Comparison of ENCODE assay signal across 8 cellular contexts in the genomic region with DNA sequence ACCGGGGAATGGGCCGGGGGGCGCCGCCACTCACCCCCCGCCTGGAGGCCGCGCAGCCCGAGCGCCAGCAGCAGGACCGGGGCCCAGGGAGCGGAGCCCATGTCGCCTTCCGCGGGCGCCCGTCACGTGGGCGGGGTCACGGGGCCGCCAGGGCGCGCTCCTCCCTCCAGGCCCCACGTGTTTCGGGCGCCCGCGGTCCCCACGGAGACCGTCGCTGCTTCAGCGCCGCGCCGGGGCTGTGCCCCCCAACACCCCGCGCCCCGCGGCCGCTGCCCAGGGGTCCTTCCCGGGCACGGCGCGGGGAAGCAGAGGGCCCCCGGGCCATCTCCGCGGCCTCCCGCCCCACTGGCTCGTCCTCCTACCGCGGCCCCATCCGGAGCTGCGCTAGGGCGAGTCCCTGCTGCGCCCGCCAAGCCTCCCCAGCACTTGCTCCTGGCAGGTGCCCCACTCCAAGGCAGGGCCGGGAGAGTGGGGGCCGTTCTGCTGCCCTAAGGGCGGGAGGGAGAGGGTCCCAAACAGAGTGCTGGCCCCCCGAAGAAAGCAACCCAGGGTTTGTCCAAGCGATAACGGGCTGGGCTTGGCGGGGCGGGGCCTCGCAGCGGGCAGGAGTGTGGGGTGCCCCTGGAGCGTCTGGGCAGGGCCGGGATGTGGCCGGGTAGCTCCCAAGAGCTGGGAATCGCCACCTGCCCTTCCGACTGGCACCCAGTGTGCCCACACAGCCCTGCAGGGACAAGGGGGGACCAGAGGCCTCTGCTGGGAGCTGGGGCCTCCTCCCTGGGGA. TPM values are rescaled to one million over a fixed set of nuclear protein-coding genes. Genes with fewer than 3 reads are reported as not detected.
DNase-seq lines count a peak whose midpoint lies in the region; ATAC-seq and TF ChIP-seq lines count a peak whose summit lies in the region.

A gene (minus strand): TSS at position 121 of the 781 bp plus-strand sequence. CDS start 20 bp downstream, at position 101.

- H3K27me3 ChIP-seq in CD8-positive, alpha-beta memory T cell (ENCODE audit: insufficient read depth, low read length, poor library complexity, severe bottlenecking) = no peaks in the 10 kb centered on the region
- H3K27me3 ChIP-seq in hepatocyte (no peaks in the 10 kb centered on the region), sigmoid colon (no peaks in the 10 kb centered on the region)

- intact Hi-C loops in sigmoid colon (cut with DNase I) = loop anchor here (2.0 kb wide), 2 partner anchors 28 to 108 kb away; a partner anchor contains a TSS

- peaks cover 0 to 18% (median 0%) of the 10 kb centered on the region in 3 donors for H3K36me3 Mint-ChIP-seq in CD8-positive, alpha-beta memory T cell
- no peaks in the 10 kb centered on the region for H3K36me3 Mint-ChIP-seq in T-helper 17 cell (ENCODE audit: low read depth)

- no peaks in the 10 kb centered on the region for H3K9me3 ChIP-seq in CD8-positive, alpha-beta memory T cell (ENCODE audit: low read length)
- H3K9me3 ChIP-seq in T-helper 17 cell (ENCODE audit: control insufficient read depth, low read length, poor library complexity, severe bottlenecking) = no peaks in the 10 kb centered on the region
- no peaks in the 10 kb centered on the region for H3K9me3 ChIP-seq in hepatocyte (ENCODE audit: low read depth)
- H3K9me3 ChIP-seq in sigmoid colon = no peaks in the 10 kb centered on the region

- H3K9me3 Mint-ChIP-seq in CD8-positive, alpha-beta memory T cell = no peaks in the 10 kb centered on the region

- H3K79me2 ChIP-seq in hepatocyte = peaks cover 3% of the 10 kb centered on the region

- peaks cover 0 to 12% (median 3%) of the 10 kb centered on the region in 3 donors for H3K4me1 Mint-ChIP-seq in CD8-positive, alpha-beta memory T cell
- H3K4me1 Mint-ChIP-seq in T-helper 17 cell = peaks cover 19% of the 10 kb centered on the region

- ATAC-seq in GM19467 (IDR thresholded peaks at IDR 0.05; ENCODE audit: unreplicated experiment) (peak; percentile 69), T-helper 17 cell (peak; percentile 96), HG03378 (IDR thresholded peaks at IDR 0.05; ENCODE audit: unreplicated experiment) (no peak)

- H3K4me3 ChIP-seq in CD8-positive, alpha-beta memory T cell (ENCODE audit: low read length) = peak within 1 kb of the TSS; percentile 50
- H3K4me3 ChIP-seq in Jurkat, Clone E6-1 (ENCODE audit: low read length) = peak within 1 kb of the TSS; percentile 57
- H3K4me3 ChIP-seq in hepatocyte (peak within 1 kb of the TSS; percentile 45), sigmoid colon (peak within 1 kb of the TSS; percentile 67 to 86 (median 74))

- peak within 1 kb of the TSS; percentile 68 for H2AFZ ChIP-seq in hepatocyte

- no peaks in the 10 kb centered on the region for H3K36me3 ChIP-seq in CD8-positive, alpha-beta memory T cell (ENCODE audit: insufficient read depth, low read length)
- H3K36me3 ChIP-seq in hepatocyte (replicated peaks; ENCODE audit: insufficient read depth, low read depth) = no peaks in the 10 kb centered on the region
- H3K36me3 ChIP-seq in sigmoid colon = peaks cover 10 to 32% (median 18%) of the 10 kb centered on the region in 4 donors

- H3K9me2 ChIP-seq in hepatocyte (replicated peaks; ENCODE audit: insufficient read depth) = no peaks in the 10 kb centered on the region

- peak within 1 kb of the TSS; percentile 99 for H3K4me2 ChIP-seq in hepatocyte

- peak within 1 kb of the TSS; percentile 38 for H3K27ac ChIP-seq in CD8-positive, alpha-beta memory T cell (ENCODE audit: low read depth, low read length)
- peak within 1 kb of the TSS; percentile 84 for H3K27ac ChIP-seq in hepatocyte
- H3K27ac ChIP-seq in sigmoid colon = peak within 1 kb of the TSS; percentile 44 to 66 (median 52)

- CTCF ChIA-PET in CD8-positive, alpha-beta memory T cell (lab: Charles Lee) = interaction anchor here (0.6 to 1.8 kb wide), 6 partner anchors 19 to 122 kb away, joined by 3 to 6 read pairs (median 4); a partner anchor contains a TSS

- TF ChIP-seq CTCF in hepatocyte (IDR thresholded peaks at IDR 0.05; ENCODE audit: poor library complexity) (no peak), sigmoid colon (IDR thresholded peaks at IDR 0.05) (no peak)

- H3K27ac Mint-ChIP-seq in CD8-positive, alpha-beta memory T cell = peak within 1 kb of the TSS in 3 of 8 donors; percentile 29 to 63 (median 51)
- peak within 1 kb of the TSS; percentile 24 for H3K27ac Mint-ChIP-seq in T-helper 17 cell

- peak within 1 kb of the TSS; percentile 24 to 87 (median 69) for H3K4me3 Mint-ChIP-seq in CD8-positive, alpha-beta memory T cell
- H3K4me3 Mint-ChIP-seq in T-helper 17 cell = peak within 1 kb of the TSS; percentile 81

- peaks cover 0 to 1% of the 10 kb centered on the region in 2 donors for H3K27me3 Mint-ChIP-seq in CD8-positive, alpha-beta memory T cell
- H3K27me3 Mint-ChIP-seq in T-helper 17 cell = no peaks in the 10 kb centered on the region

- H4K20me1 ChIP-seq in hepatocyte (ENCODE audit: insufficient read depth, poor library complexity, severe bottlenecking) = no peaks in the 10 kb centered on the region

- TF ChIP-seq EP300 in sigmoid colon (IDR thresholded peaks at IDR 0.05) = no peak

- POLR2A ChIA-PET in CD8-positive, alpha-beta memory T cell (lab: Charles Lee) = interaction anchor here (0.9 to 1.3 kb wide), 5 partner anchors 20 to 126 kb away, joined by 3 to 7 read pairs (median 4); a partner anchor contains a TSS

- peaks cover 10% of the 10 kb centered on the region for H3K4me1 ChIP-seq in CD8-positive, alpha-beta memory T cell (ENCODE audit: insufficient read depth, low read length)
- peaks cover 37% of the 10 kb centered on the region for H3K4me1 ChIP-seq in hepatocyte (ENCODE audit: insufficient read depth)
- H3K4me1 ChIP-seq in sigmoid colon = peaks cover 0 to 18% (median 14%) of the 10 kb centered on the region in 4 donors

- 32% methylated on average over 18 of the region's 70 CpGs for WGBS in hepatocyte (ENCODE audit: low lambda C conversion rate, missing lambda C conversion rate)
- WGBS in sigmoid colon, 2 donors = 1 to 4% methylated on average over 70 of the region's 70 CpGs

- peak; percentile 76 to 85 (median 79) for DNase-seq in CD8-positive, alpha-beta memory T cell
- DNase-seq in Jurkat, Clone E6-1 (ENCODE audit: low read depth, low spot score) = peak; percentile 41
- peak; percentile 74 to 82 (median 77) for DNase-seq in T-helper 17 cell
- peak in 52 of 58 donors; percentile 22 to 81 (median 63) for DNase-seq in anterior cingulate cortex (lab: John Stamatoyannopoulos, UW)
- peak; percentile 82 for DNase-seq in hepatocyte (ENCODE audit: low spot score)
- peak; percentile 87 for DNase-seq in sigmoid colon

- no peak for TF ChIP-seq POLR2A in sigmoid colon (IDR thresholded peaks at IDR 0.05)

RNA-seq across cellular contexts. Expression of the gene that starts here (rescaled TPM):
- total RNA-seq in CD8-positive, alpha-beta memory T cell = 100 to 1,000 TPM; 294 to 308 TPM
- 158 TPM for polyA plus RNA-seq in CD8-positive, alpha-beta memory T cell
- 239 TPM for polyA plus RNA-seq in Jurkat, Clone E6-1 (2012; ENCODE audit: insufficient read depth, insufficient read length)
- total RNA-seq in T-helper 17 cell (100 to 1,000 TPM; 270 to 311 TPM), hepatocyte (206 and 207 TPM in 2 replicates), sigmoid colon (100 to 1,000 TPM in 2 of 4 donors, 10 to 100 TPM in 2; 88.5 to 140 (median 111) TPM)
- polyA plus RNA-seq in hepatocyte (544 and 678 TPM in 2 replicates), sigmoid colon (100 to 1,000 TPM in 1 of 3 donors, 10 to 100 TPM in 2; 26.6 to 158 (median 36.6) TPM)
